ENCODE assay signal across 10 cellular contexts in genomic region chr22:45225732-45226560, GRCh38. TPM values are rescaled to one million over a fixed set of nuclear protein-coding genes. Genes with fewer than 3 reads are reported as not detected.
A peak's percentile ranks its signal among the peaks of the same experiment; 100 is the strongest.
DNase-seq lines count a peak whose midpoint lies in the region; ATAC-seq and TF ChIP-seq lines count a peak whose summit lies in the region.
"Had no signal": no experiment of that assay in that cellular context is flagged by ENCODE, and none has a peak within 500 bp of the region (broad histone marks: within the 10 kb centered on the region; RNA-seq: fewer than 3 reads in every experiment).

No MANE protein-coding gene starts in this region.

- TF ChIP-seq CTCF in psoas muscle (IDR thresholded peaks at IDR 0.05), result no peak

- no peaks in the 10 kb centered on the region for H3K9me3 Mint-ChIP-seq in activated naive CD4-positive, alpha-beta T cell treated with anti-CD3 and anti-CD28 coated beads for 36 hours
- H3K9me3 Mint-ChIP-seq in activated CD4-positive, alpha-beta T cell treated with anti-CD3 and anti-CD28 coated beads, Interleukin-2, amount 10 ng/mL, durations not matched to agents 7 days and 5 days, result no peaks in the 10 kb centered on the region

- no peaks in the 10 kb centered on the region for H3K27me3 ChIP-seq in psoas muscle (ENCODE audit: insufficient read depth in 3 of 3, low read length in 2 of 3)

- H3K27ac Mint-ChIP-seq in activated naive CD4-positive, alpha-beta T cell treated with anti-CD3 and anti-CD28 coated beads for 36 hours, result no peak overlapping the region
- no peak overlapping the region for H3K27ac Mint-ChIP-seq in activated CD4-positive, alpha-beta T cell treated with anti-CD3 and anti-CD28 coated beads, Interleukin-2, amount 10 ng/mL, durations not matched to agents 7 days and 5 days

- H3K36me3 Mint-ChIP-seq in activated naive CD4-positive, alpha-beta T cell treated with anti-CD3 and anti-CD28 coated beads for 36 hours (ENCODE audit: low read depth), result no peaks in the 10 kb centered on the region
- no peaks in the 10 kb centered on the region for H3K36me3 Mint-ChIP-seq in activated CD4-positive, alpha-beta T cell treated with anti-CD3 and anti-CD28 coated beads, Interleukin-2, amount 10 ng/mL, durations not matched to agents 7 days and 5 days (ENCODE audit: low read depth)

- peak; percentile 81 for DNase-seq in GM03348 (ENCODE audit: low spot score)
- peak; percentile 91 for DNase-seq in amniotic epithelial cell (ENCODE audit: low read depth)
- peak; percentile 48 for DNase-seq in left cardiac atrium
- peak; percentile 56 to 74 for DNase-seq in psoas muscle
- DNase-seq in stimulated activated CD4-positive, alpha-beta T cell treated with anti-CD3 and anti-CD28 coated beads, Interleukin-4, amount 100 ng/mL, for 4 hours, result no peak
- DNase-seq in activated naive CD4-positive, alpha-beta T cell treated with anti-CD3 and anti-CD28 coated beads for 36 hours, result no peak
- DNase-seq in effector CD8-positive, alpha-beta T cell (lab: John Stamatoyannopoulos, UW), result no peak
- no peak for DNase-seq in activated CD4-positive, alpha-beta T cell treated with anti-CD3 and anti-CD28 coated beads, Interleukin-2, amount 10 ng/mL, durations not matched to agents 7 days and 5 days
- DNase-seq: activated CD4-positive, alpha-beta T cell treated with anti-CD3 and anti-CD28 coated beads, Interleukin-2, amount 50 U/mL, for 1 hour; cerebellar nuclear complex had no signal

- WGBS in psoas muscle, 3 donors, result 70 to 85% (median 73%) methylated on average over 29 of the region's 29 CpGs

- no peak overlapping the region for H3K4me3 Mint-ChIP-seq in activated naive CD4-positive, alpha-beta T cell treated with anti-CD3 and anti-CD28 coated beads for 36 hours
- H3K4me3 Mint-ChIP-seq in activated CD4-positive, alpha-beta T cell treated with anti-CD3 and anti-CD28 coated beads, Interleukin-2, amount 10 ng/mL, durations not matched to agents 7 days and 5 days, result no peak overlapping the region

- peaks cover 6% of the 10 kb centered on the region for H3K4me1 Mint-ChIP-seq in activated naive CD4-positive, alpha-beta T cell treated with anti-CD3 and anti-CD28 coated beads for 36 hours (ENCODE audit: low read depth)
- peaks cover 2% of the 10 kb centered on the region for H3K4me1 Mint-ChIP-seq in activated CD4-positive, alpha-beta T cell treated with anti-CD3 and anti-CD28 coated beads, Interleukin-2, amount 10 ng/mL, durations not matched to agents 7 days and 5 days

- POLR2A ChIA-PET in activated CD4-positive, alpha-beta T cell treated with anti-CD3 and anti-CD28 coated beads, Interleukin-2, amount 10 ng/mL, durations not matched to agents 7 days and 5 days (lab: Charles Lee), result no interaction called here

- peak; percentile 25 to 54 for ATAC-seq in left cardiac atrium
- peak; percentile 42 to 77 (median 68) for ATAC-seq in psoas muscle

- no peak overlapping the region for H3K27ac ChIP-seq in psoas muscle

- H3K9me3 ChIP-seq in psoas muscle, result no peaks in the 10 kb centered on the region

- H3K4me1 ChIP-seq in psoas muscle, result no peaks in the 10 kb centered on the region

- CTCF ChIA-PET in activated naive CD4-positive, alpha-beta T cell treated with anti-CD3 and anti-CD28 coated beads for 36 hours (lab: Charles Lee), result no interaction called here
- CTCF ChIA-PET in activated CD4-positive, alpha-beta T cell treated with anti-CD3 and anti-CD28 coated beads, Interleukin-2, amount 10 ng/mL, durations not matched to agents 7 days and 5 days (lab: Charles Lee), result interaction anchor here (0.8 kb wide), 1 partner anchor 20 kb away, joined by 6 read pairs; no protein-coding TSS in a partner anchor

- intact Hi-C loops in left cardiac atrium (cut with DNase I) (no loop called here), psoas muscle (cut with DNase I) (no loop called here)
- intact Hi-C loops in activated naive CD4-positive, alpha-beta T cell treated with anti-CD3 and anti-CD28 coated beads for 36 hours (cut with micrococcal nuclease), result no loop called here

- H3K4me3 ChIP-seq in psoas muscle, result no peak overlapping the region

- H3K27me3 Mint-ChIP-seq in activated naive CD4-positive, alpha-beta T cell treated with anti-CD3 and anti-CD28 coated beads for 36 hours (ENCODE audit: low read depth), result no peaks in the 10 kb centered on the region
- no peaks in the 10 kb centered on the region for H3K27me3 Mint-ChIP-seq in activated CD4-positive, alpha-beta T cell treated with anti-CD3 and anti-CD28 coated beads, Interleukin-2, amount 10 ng/mL, durations not matched to agents 7 days and 5 days

- H3K36me3 ChIP-seq in psoas muscle (ENCODE audit: insufficient read depth in 1 of 2, low read depth in 1 of 2), result no peaks in the 10 kb centered on the region

RNA-seq across cellular contexts. Expression of gene KIAA0930, which starts 14.7 kb away (rescaled TPM):
- total RNA-seq in left cardiac atrium (10 to 100 TPM; 25.8 to 38.5 TPM), psoas muscle (10 to 100 TPM; 21.3 to 51.1 (median 28.0) TPM)
- 10 to 100 TPM; 13.2 to 24.9 (median 15.3) TPM for polyA plus RNA-seq in psoas muscle
- total RNA-seq in activated naive CD4-positive, alpha-beta T cell treated with anti-CD3 and anti-CD28 coated beads for 36 hours, result 10 to 100 TPM; 16.6 to 19.5 TPM
- total RNA-seq in activated CD4-positive, alpha-beta T cell treated with anti-CD3 and anti-CD28 coated beads, Interleukin-2, amount 10 ng/mL, durations not matched to agents 7 days and 5 days, result 10 to 100 TPM; 13.3 to 17.8 TPM

RNA-seq across cellular contexts. Expression of gene UPK3A, which starts 58.8 kb away (rescaled TPM):
- total RNA-seq in left cardiac atrium (under 1 TPM in 1 of 2 donors, not detected in 1; 0.29 TPM), psoas muscle (1 to 10 TPM; 1.1 to 3.9 (median 2.1) TPM)
- 10 to 100 TPM in 1 of 3 donors, 1 to 10 TPM in 1, under 1 TPM in 1; 0.93 to 11.7 (median 5.0) TPM for polyA plus RNA-seq in psoas muscle
- not detected for total RNA-seq in activated naive CD4-positive, alpha-beta T cell treated with anti-CD3 and anti-CD28 coated beads for 36 hours
- total RNA-seq in activated CD4-positive, alpha-beta T cell treated with anti-CD3 and anti-CD28 coated beads, Interleukin-2, amount 10 ng/mL, durations not matched to agents 7 days and 5 days, result not detected

Comparison
In these comparisons a context has a peak if more than half of its experiments do, and no peak if none do; other contexts are left out.
1. DNase-seq: peak in GM03348 (single experiment), amniotic epithelial cell (single experiment), left cardiac atrium (single experiment) and psoas muscle (2 of 2); none in stimulated activated CD4-positive, alpha-beta T cell treated with anti-CD3 and anti-CD28 coated beads, Interleukin-4, amount 100 ng/mL, for 4 hours (0 of 2), activated naive CD4-positive, alpha-beta T cell treated with anti-CD3 and anti-CD28 coated beads for 36 hours (single experiment), effector CD8-positive, alpha-beta T cell (single experiment) and activated CD4-positive, alpha-beta T cell treated with anti-CD3 and anti-CD28 coated beads, Interleukin-2, amount 10 ng/mL, durations not matched to agents 7 days and 5 days (single experiment).